In the genomic region with DNA sequence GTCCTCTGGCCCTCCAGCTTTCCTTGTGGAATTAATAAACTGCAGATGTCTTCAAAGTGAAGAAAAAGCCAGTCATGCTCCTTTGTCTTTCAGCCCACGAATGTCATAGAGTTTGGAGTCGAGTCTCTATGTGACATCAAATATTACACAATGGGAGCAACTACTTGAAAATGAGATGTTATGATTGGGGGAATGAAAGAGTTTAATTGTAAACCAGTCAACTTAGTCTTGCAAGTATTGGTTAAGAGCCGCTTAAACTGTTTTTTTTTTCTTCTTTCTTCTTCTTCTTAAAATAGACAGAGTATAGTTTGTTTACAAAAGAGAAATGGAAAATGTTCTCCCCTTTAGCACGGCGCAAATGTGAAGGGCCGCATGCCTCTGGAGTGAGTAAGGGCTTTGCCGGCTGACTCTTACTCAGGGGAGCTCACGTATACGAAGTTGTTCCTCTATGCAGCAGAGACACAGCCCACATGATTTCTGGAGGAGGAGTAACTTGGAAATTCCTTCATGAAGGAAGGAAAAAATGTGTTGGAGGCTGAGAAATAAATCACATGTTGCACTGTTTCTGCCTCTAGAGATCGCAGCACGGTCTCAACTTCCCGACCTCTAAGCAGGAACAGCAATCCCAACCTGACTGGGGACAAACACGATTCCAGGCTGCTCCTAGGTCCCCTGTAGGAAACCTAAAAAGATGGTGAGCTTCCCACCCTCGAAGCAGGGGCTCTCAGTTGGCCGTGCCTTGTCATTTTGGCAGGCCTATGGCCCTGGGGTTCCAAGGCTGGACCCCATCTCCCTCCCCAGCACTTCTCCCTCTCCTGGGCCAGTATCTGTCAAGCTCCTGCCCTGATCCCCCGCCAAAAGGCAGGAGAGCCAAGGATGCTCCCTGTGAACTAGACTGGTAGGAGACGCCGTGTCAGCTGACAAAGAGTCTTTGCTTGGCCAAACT, we compare ENCODE assay signal across 9 cellular contexts. TPM values are rescaled to one million over a fixed set of nuclear protein-coding genes. Genes with fewer than 3 reads are reported as not detected.
DNase-seq lines count a peak whose midpoint lies in the region; ATAC-seq and TF ChIP-seq lines count a peak whose summit lies in the region.
"Had no signal": no experiment of that assay in that cellular context is flagged by ENCODE, and none has a peak within 500 bp of the region (broad histone marks: within the 10 kb centered on the region; RNA-seq: fewer than 3 reads in every experiment).

No MANE protein-coding gene starts in this region.

- H3K4me3 ChIP-seq in RWPE2 (ENCODE audit: severe bottlenecking) (no peak overlapping the region), fibroblast of mammary gland (ENCODE audit: control insufficient read depth, low read depth, low read length) (peak overlapping the region; percentile 18)

- H3K9ac ChIP-seq in ES-I3 (ENCODE audit: low read depth, low read length): peak overlapping the region; percentile 61

- no peaks in the 10 kb centered on the region for H3K9me3 Mint-ChIP-seq in nephron progenitor cell
- no peaks in the 10 kb centered on the region for H3K9me3 Mint-ChIP-seq in activated CD4-positive, alpha-beta T cell treated with anti-CD3 and anti-CD28 coated beads for 36 hours (ENCODE audit: low read depth)

- no peaks in the 10 kb centered on the region for H3K36me3 ChIP-seq in ES-I3 (ENCODE audit: insufficient read depth, low read length)
- H3K36me3 ChIP-seq in RWPE2 (ENCODE audit: low read depth): peaks cover 61% of the 10 kb centered on the region
- H3K36me3 ChIP-seq: neutrophil had no signal

- H3K4me1 ChIP-seq in ES-I3 (ENCODE audit: insufficient read depth, low read length) (peaks cover 36% of the 10 kb centered on the region), RWPE2 (ENCODE audit: insufficient read depth, poor library complexity, severe bottlenecking) (peaks cover 72% of the 10 kb centered on the region)

- peak; percentile 90 for ATAC-seq in RWPE2 (ENCODE audit: low read depth)
- no peak for ATAC-seq in activated CD4-positive, alpha-beta T cell treated with anti-CD3 and anti-CD28 coated beads for 36 hours
- ATAC-seq in GM19035 (IDR thresholded peaks at IDR 0.05; ENCODE audit: unreplicated experiment): no peak

- H3K4me1 Mint-ChIP-seq in nephron progenitor cell: peaks cover 88% of the 10 kb centered on the region
- H3K4me1 Mint-ChIP-seq in activated CD4-positive, alpha-beta T cell treated with anti-CD3 and anti-CD28 coated beads for 36 hours: no peaks in the 10 kb centered on the region

- H3K27me3 Mint-ChIP-seq in nephron progenitor cell (ENCODE audit: low read depth, poor library complexity): peaks cover 3% of the 10 kb centered on the region
- H3K27me3 Mint-ChIP-seq in activated CD4-positive, alpha-beta T cell treated with anti-CD3 and anti-CD28 coated beads for 36 hours: no peaks in the 10 kb centered on the region

- no peaks in the 10 kb centered on the region for H3K9me3 ChIP-seq in ES-I3 (ENCODE audit: control insufficient read depth, insufficient read depth, low read length)
- H3K9me3 ChIP-seq in RWPE2 (ENCODE audit: severe bottlenecking): no peaks in the 10 kb centered on the region
- H3K9me3 ChIP-seq: neutrophil had no signal

- peak overlapping the region; percentile 99 for H3K27ac ChIP-seq in RWPE2 (ENCODE audit: poor library complexity, severe bottlenecking)
- H3K27ac ChIP-seq: neutrophil had no signal

- POLR2A ChIA-PET in activated CD4-positive, alpha-beta T cell treated with anti-CD3 and anti-CD28 coated beads for 36 hours (lab: Charles Lee): no interaction called here

- intact Hi-C loops in activated CD4-positive, alpha-beta T cell treated with anti-CD3 and anti-CD28 coated beads for 36 hours (cut with DNase I, micrococcal nuclease): no loop called here

- TF ChIP-seq CTCF in RWPE2 (IDR thresholded peaks at IDR 0.05; ENCODE audit: poor library complexity, severe bottlenecking) (no peak), fibroblast of mammary gland (conservative IDR thresholded peaks at IDR 0.05; ENCODE audit: control insufficient read depth, insufficient read depth, low read depth, low read length) (no peak), nephron progenitor cell (IDR thresholded peaks at IDR 0.05) (no peak)

- CTCF ChIA-PET in activated CD4-positive, alpha-beta T cell treated with anti-CD3 and anti-CD28 coated beads for 36 hours (lab: Charles Lee): interaction anchor here (0.5 to 1.5 kb wide), 4 partner anchors 28 to 331 kb away, joined by 3 read pairs; partner anchors contain the start of gene MYOF

- H3K4me3 Mint-ChIP-seq in nephron progenitor cell: peak overlapping the region; percentile 71
- no peak overlapping the region for H3K4me3 Mint-ChIP-seq in activated CD4-positive, alpha-beta T cell treated with anti-CD3 and anti-CD28 coated beads for 36 hours

- no peaks in the 10 kb centered on the region for H3K36me3 Mint-ChIP-seq in nephron progenitor cell (ENCODE audit: low read depth)
- H3K36me3 Mint-ChIP-seq in activated CD4-positive, alpha-beta T cell treated with anti-CD3 and anti-CD28 coated beads for 36 hours (ENCODE audit: low read depth): peaks cover 2% of the 10 kb centered on the region

- H3K27ac Mint-ChIP-seq in nephron progenitor cell: peak overlapping the region; percentile 99
- no peak overlapping the region for H3K27ac Mint-ChIP-seq in activated CD4-positive, alpha-beta T cell treated with anti-CD3 and anti-CD28 coated beads for 36 hours

- peak; percentile 87 for DNase-seq in RWPE2 (ENCODE audit: low spot score)
- DNase-seq in fibroblast of mammary gland (ENCODE audit: low read depth): peak; percentile 99
- DNase-seq in nephron progenitor cell: peak; percentile 30
- DNase-seq in activated T-cell treated with anti-CD3 and anti-CD28 coated beads, Interleukin-2, amount 50 U/mL, for 48 hours: no peak
- no peak for DNase-seq in activated CD4-positive, alpha-beta T cell treated with anti-CD3 and anti-CD28 coated beads for 36 hours
- no peak for DNase-seq in NCI-H526 treated with DMSO at 0.1 percent for 48 hours (lab: John Stamatoyannopoulos, UW)

- no peaks in the 10 kb centered on the region for H3K27me3 ChIP-seq in RWPE2 (ENCODE audit: insufficient read depth, poor library complexity, severe bottlenecking)
- H3K27me3 ChIP-seq: neutrophil had no signal

RNA-seq across cellular contexts. Expression of gene MYOF, which starts 44.9 kb away (rescaled TPM):
- total RNA-seq in activated CD4-positive, alpha-beta T cell treated with anti-CD3 and anti-CD28 coated beads for 36 hours: 10 to 100 TPM; 37.8 to 40.0 TPM

RNA-seq across cellular contexts. Expression of gene CEP55, which starts 59.1 kb away (rescaled TPM):
- 10 to 100 TPM; 67.8 to 76.0 TPM for total RNA-seq in activated CD4-positive, alpha-beta T cell treated with anti-CD3 and anti-CD28 coated beads for 36 hours

Comparison
In these comparisons a context has a peak if more than half of its experiments do, and no peak if none do; other contexts are left out.
1. DNase-seq: peak in RWPE2 (single experiment), fibroblast of mammary gland (single experiment) and nephron progenitor cell (single experiment); none in activated T-cell treated with anti-CD3 and anti-CD28 coated beads, Interleukin-2, amount 50 U/mL, for 48 hours (0 of 2), activated CD4-positive, alpha-beta T cell treated with anti-CD3 and anti-CD28 coated beads for 36 hours (single experiment) and NCI-H526 treated with DMSO at 0.1 percent for 48 hours (single experiment).